ENCODE assay signal across 1 cellular context in genomic region chr17:49861150-49861884, GRCh38.
TF ChIP-seq lines count a peak whose summit lies in the region.

No MANE protein-coding gene starts in this region.

TF ChIP-seq in HepG2, 621 proteins besides CTCF, POLR2A, EP300 and RAD21 (continued from another document and continues in another):
- TF ChIP-seq BCL3 (CRISPR knock-in tag; IDR thresholded peaks at IDR 0.05), result peak; percentile 15; the same call in 1 of the 2 replicates
- no peak for TF ChIP-seq ZMAT5 (CRISPR knock-in tag; IDR thresholded peaks at IDR 0.05; ENCODE audit: borderline replicate concordance, low read depth)
- TF ChIP-seq ZBTB42 (CRISPR knock-in tag; IDR thresholded peaks at IDR 0.05), result no peak
- TF ChIP-seq ZBTB25 (CRISPR knock-in tag; IDR thresholded peaks at IDR 0.05), result peak; percentile 74; the same call in 1 of the 2 replicates
- TF ChIP-seq ZNF589 (CRISPR knock-in tag; conservative IDR thresholded peaks at IDR 0.05), result 0 out of 2 replicates have a peak, but pooled peaks have one; percentile 54
- TF ChIP-seq ZMAT3 (CRISPR knock-in tag; conservative IDR thresholded peaks at IDR 0.05), result no peak
- TF ChIP-seq ZNF431 (CRISPR knock-in tag; IDR thresholded peaks at IDR 0.05; ENCODE audit: borderline replicate concordance, low read depth), result peak; percentile 73
- TF ChIP-seq DDIT3 (CRISPR knock-in tag; IDR thresholded peaks at IDR 0.05), result no peak
- TF ChIP-seq ZNF605 (CRISPR knock-in tag; IDR thresholded peaks at IDR 0.05), result peak; percentile 72; the same call in 1 of the 2 replicates
- TF ChIP-seq ZNF30 (CRISPR knock-in tag; IDR thresholded peaks at IDR 0.05), result no peak
- no peak for TF ChIP-seq ZNF382 (CRISPR knock-in tag; IDR thresholded peaks at IDR 0.05; ENCODE audit: borderline replicate concordance)
- TF ChIP-seq IKZF4 (CRISPR knock-in tag; IDR thresholded peaks at IDR 0.05; ENCODE audit: borderline replicate concordance, low read depth, not compliant biosample characterization), result peak; percentile 79
- TF ChIP-seq SPEN (CRISPR knock-in tag; IDR thresholded peaks at IDR 0.05; ENCODE audit: low read depth), result 0 out of 2 replicates have a peak, but pooled peaks have one; percentile 26
- peak; percentile 92 for TF ChIP-seq ZNF33B (CRISPR knock-in tag; IDR thresholded peaks at IDR 0.05)
- no peak for TF ChIP-seq ZNF329 (CRISPR knock-in tag; IDR thresholded peaks at IDR 0.05; ENCODE audit: low read depth)
- no peak for TF ChIP-seq ZSCAN5A (CRISPR knock-in tag; IDR thresholded peaks at IDR 0.05; ENCODE audit: borderline replicate concordance)
- peak; percentile 98 for TF ChIP-seq STAG1 (CRISPR knock-in tag; IDR thresholded peaks at IDR 0.05)
- TF ChIP-seq SNAPC2 (CRISPR knock-in tag; IDR thresholded peaks at IDR 0.05), result no peak
- TF ChIP-seq ZNF740 (CRISPR knock-in tag; IDR thresholded peaks at IDR 0.05), result peak; percentile 100
- no peak for TF ChIP-seq ZSCAN9 (CRISPR knock-in tag; IDR thresholded peaks at IDR 0.05; ENCODE audit: borderline replicate concordance)
- no peak for TF ChIP-seq ZFAT (CRISPR knock-in tag; conservative IDR thresholded peaks at IDR 0.05)
- no peak for TF ChIP-seq LBX2 (CRISPR knock-in tag; IDR thresholded peaks at IDR 0.05; ENCODE audit: borderline replicate concordance)
- no peak for TF ChIP-seq AHDC1 (CRISPR knock-in tag; IDR thresholded peaks at IDR 0.05; ENCODE audit: borderline replicate concordance)
- no peak for TF ChIP-seq ZNF232 (CRISPR knock-in tag; IDR thresholded peaks at IDR 0.05; ENCODE audit: borderline replicate concordance)
- TF ChIP-seq NFE2L2 (IDR thresholded peaks at IDR 0.05; ENCODE audit: low read length), result peak; percentile 19; the same call in 1 of the 2 replicates
- TF ChIP-seq WIZ (CRISPR knock-in tag; IDR thresholded peaks at IDR 0.05), result peak; percentile 70; the same call in 1 of the 2 replicates
- TF ChIP-seq MTF1 (CRISPR knock-in tag; IDR thresholded peaks at IDR 0.05), result no peak
- no peak for TF ChIP-seq ZNF513 (CRISPR knock-in tag; conservative IDR thresholded peaks at IDR 0.05)
- TF ChIP-seq SNAPC4 (CRISPR knock-in tag; IDR thresholded peaks at IDR 0.05), result no peak
- peak; percentile 44; the same call in 1 of the 2 replicates for TF ChIP-seq ZBTB7B (CRISPR knock-in tag; IDR thresholded peaks at IDR 0.05)
- TF ChIP-seq SIX4 (CRISPR knock-in tag; IDR thresholded peaks at IDR 0.05), result no peak
- TF ChIP-seq ZNF746 (CRISPR knock-in tag; IDR thresholded peaks at IDR 0.05), result peak; percentile 37; the same call in 1 of the 2 replicates
- TF ChIP-seq MAFG (CRISPR knock-in tag; IDR thresholded peaks at IDR 0.05), result no peak
- no peak for TF ChIP-seq SNAI1 (CRISPR knock-in tag; IDR thresholded peaks at IDR 0.05; ENCODE audit: borderline replicate concordance)
- no peak for TF ChIP-seq ZNF468 (CRISPR knock-in tag; IDR thresholded peaks at IDR 0.05)
- TF ChIP-seq PLSCR1 (CRISPR knock-in tag; IDR thresholded peaks at IDR 0.05; ENCODE audit: borderline replicate concordance), result no peak
- TF ChIP-seq ZSCAN21 (CRISPR knock-in tag; IDR thresholded peaks at IDR 0.05; ENCODE audit: borderline replicate concordance), result 0 out of 2 replicates have a peak, but pooled peaks have one; percentile 21
- TF ChIP-seq ZBTB26 (CRISPR knock-in tag; IDR thresholded peaks at IDR 0.05; ENCODE audit: borderline replicate concordance), result no peak
- TF ChIP-seq PCBP1 (IDR thresholded peaks at IDR 0.05; ENCODE audit: borderline replicate concordance, low read depth, low read length), result no peak
- TF ChIP-seq JUN (CRISPR knock-in tag; IDR thresholded peaks at IDR 0.05), result 0 out of 2 replicates have a peak, but pooled peaks have one; percentile 42
